In the genomic region with DNA sequence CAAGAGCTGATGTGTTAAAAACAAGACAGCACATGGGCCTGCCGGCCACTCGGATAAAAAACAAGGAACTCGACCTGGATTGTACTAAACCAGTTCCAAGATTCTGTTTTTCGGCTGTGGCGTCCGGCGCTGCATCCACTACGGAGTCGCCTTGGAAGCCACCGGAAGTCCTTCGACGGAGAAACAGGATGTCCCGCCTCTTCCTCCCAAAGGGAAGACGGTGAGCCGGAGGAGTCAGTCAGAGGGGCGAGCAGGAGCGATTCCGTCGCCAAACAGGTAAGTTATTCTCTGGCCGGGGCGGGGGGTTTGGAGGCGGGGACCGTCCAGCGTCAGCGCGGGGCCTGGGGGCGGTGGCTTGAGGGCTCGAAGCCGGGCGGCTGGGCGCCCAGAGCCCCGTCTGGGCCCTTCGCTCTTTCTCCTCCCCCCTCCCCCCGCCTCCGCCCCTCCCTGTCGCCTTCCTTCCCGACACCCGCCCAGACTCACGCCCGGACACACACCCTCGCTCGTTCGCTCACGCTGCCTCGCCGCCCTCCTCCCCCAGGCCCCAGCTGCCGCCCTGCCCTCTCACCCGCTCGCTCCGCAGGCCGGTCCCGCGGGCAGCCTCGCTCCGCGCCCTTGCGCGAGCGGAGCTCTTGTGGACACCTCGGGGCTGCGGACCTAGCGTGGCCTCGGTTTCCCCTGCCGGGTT, we compare ENCODE assay signal across 8 cellular contexts. TPM values are rescaled to one million over a fixed set of nuclear protein-coding genes. Genes with fewer than 3 reads are reported as not detected.
A peak's percentile ranks its signal among the peaks of the same experiment; 100 is the strongest.
DNase-seq lines count a peak whose midpoint lies in the region; ATAC-seq and TF ChIP-seq lines count a peak whose summit lies in the region.

A gene with protein sequence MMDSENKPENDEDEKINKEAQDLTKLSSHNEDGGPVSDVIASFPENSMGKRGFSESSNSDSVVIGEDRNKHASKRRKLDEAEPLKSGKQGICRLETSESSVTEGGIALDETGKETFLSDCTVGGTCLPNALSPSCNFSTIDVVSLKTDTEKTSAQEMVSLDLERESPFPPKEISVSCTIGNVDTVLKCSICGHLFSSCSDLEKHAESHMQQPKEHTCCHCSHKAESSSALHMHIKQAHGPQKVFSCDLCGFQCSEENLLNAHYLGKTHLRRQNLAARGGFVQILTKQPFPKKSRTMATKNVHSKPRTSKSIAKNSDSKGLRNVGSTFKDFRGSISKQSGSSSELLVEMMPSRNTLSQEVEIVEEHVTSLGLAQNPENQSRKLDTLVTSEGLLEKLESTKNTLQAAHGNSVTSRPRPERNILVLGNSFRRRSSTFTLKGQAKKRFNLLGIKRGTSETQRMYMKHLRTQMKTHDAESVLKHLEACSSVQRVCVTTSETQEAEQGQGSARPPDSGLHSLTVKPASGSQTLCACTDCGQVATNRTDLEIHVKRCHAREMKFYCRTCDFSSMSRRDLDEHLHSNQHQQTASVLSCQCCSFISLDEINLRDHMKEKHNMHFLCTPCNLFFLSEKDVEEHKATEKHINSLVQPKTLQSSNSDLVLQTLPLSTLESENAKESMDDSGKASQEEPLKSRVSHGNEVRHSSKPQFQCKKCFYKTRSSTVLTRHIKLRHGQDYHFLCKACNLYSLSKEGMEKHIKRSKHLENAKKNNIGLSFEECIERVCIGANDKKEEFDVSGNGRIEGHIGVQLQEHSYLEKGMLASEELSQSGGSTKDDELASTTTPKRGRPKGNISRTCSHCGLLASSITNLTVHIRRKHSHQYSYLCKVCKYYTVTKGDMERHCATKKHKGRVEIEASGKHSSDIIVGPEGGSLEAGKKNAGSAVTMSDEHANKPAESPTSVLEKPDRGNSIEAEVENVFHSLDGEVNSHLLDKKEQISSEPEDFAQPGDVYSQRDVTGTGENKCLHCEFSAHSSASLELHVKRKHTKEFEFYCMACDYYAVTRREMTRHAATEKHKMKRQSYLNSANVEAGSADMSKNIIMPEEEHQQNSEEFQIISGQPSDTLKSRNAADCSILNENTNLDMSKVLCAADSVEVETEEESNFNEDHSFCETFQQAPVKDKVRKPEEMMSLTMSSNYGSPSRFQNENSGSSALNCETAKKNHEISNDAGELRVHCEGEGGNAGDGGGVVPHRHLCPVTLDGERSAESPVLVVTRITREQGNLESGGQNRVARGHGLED (N-terminal part only) (plus strand): TSS at position 209 of the 688 bp plus-strand sequence. CDS start 33,150 bp downstream, outside the sequence.

- no peak for TF ChIP-seq CTCF in BJ (IDR thresholded peaks at IDR 0.05; ENCODE audit: insufficient read depth, low read depth, low read length)

- POLR2A ChIA-PET in BJ (lab: Charles Lee), result interaction anchor here (0.6 to 0.7 kb wide), 3 partner anchors 335 to 909 kb away, joined by 3 to 9 read pairs (median 5); no protein-coding TSS in a partner anchor

- DNase-seq in BJ (ENCODE audit: low read depth) (peak; percentile 41), NCI-H524 treated with DMSO at 0.1 percent for 48 hours (lab: John Stamatoyannopoulos, UW) (peak; percentile 37), left colon (peak; percentile 88 to 90)
- DNase-seq in activated CD4-positive, alpha-beta T cell treated with anti-CD3 and anti-CD28 coated beads for 4 hours, result peak; percentile 84 to 87
- peak; percentile 83 to 89 for DNase-seq in stimulated activated CD4-positive, alpha-beta T cell treated with anti-CD3 and anti-CD28 coated beads, Interleukin-2, amount 100 ng/mL, for 24 hours

- H3K27me3 ChIP-seq in BJ (ENCODE audit: control insufficient read depth, insufficient read depth, low read length), result no peaks in the 10 kb centered on the region

- peak; percentile 83 for ATAC-seq in GM19324 (IDR thresholded peaks at IDR 0.05; ENCODE audit: low FRiP score, unreplicated experiment)
- peak; percentile 73 for ATAC-seq in HG03460 (IDR thresholded peaks at IDR 0.05; ENCODE audit: unreplicated experiment)
- ATAC-seq in left colon, result peak; percentile 93

- no peaks in the 10 kb centered on the region for H3K36me3 ChIP-seq in BJ (ENCODE audit: control insufficient read depth, insufficient read depth, low read length)

- peak within 1 kb of the TSS; percentile 93 for H3K4me3 ChIP-seq in BJ (ENCODE audit: low read depth, low read length)

- intact Hi-C loops in left colon (cut with DNase I, micrococcal nuclease), result no loop called here

- peak within 1 kb of the TSS; percentile 97 for H3K27ac ChIP-seq in cingulate gyrus (ENCODE audit: low read depth, low read length)

- CTCF ChIA-PET in BJ (lab: Yijun Ruan, JAX), result interaction anchor here (0.6 to 1.2 kb wide), 2 partner anchors 48 to 1846 kb away, joined by 3 read pairs; no protein-coding TSS in a partner anchor

RNA-seq across cellular contexts. Expression of the gene that starts here (rescaled TPM):
- 2.8 and 3.6 TPM in 2 replicates for polyA plus RNA-seq in BJ (2011; rRNA removed)
- 21.4 and 24.9 TPM in 2 replicates for polyA minus RNA-seq in BJ (2011; rRNA and poly(A)+ RNA removed)
- 10 to 100 TPM; 13.0 to 13.9 TPM for total RNA-seq in left colon

Comparison
In these comparisons a context has a peak if more than half of its experiments do, and no peak if none do; other contexts are left out.
1. Peak in every context shown above with its lines: DNase-seq, ATAC-seq, H3K4me3 ChIP-seq and H3K27ac ChIP-seq.
2. DNase-seq: peak in every context shown above with its lines; median percentile 89 in left colon; 86 in stimulated activated CD4-positive, alpha-beta T cell treated with anti-CD3 and anti-CD28 coated beads, Interleukin-2, amount 100 ng/mL, for 24 hours; 86 in activated CD4-positive, alpha-beta T cell treated with anti-CD3 and anti-CD28 coated beads for 4 hours; 41 in BJ; 37 in NCI-H524 treated with DMSO at 0.1 percent for 48 hours.